9 cellular contexts compared by ENCODE assay signal in genomic region chr22:50675553-50676199, GRCh38. TPM values are rescaled to one million over a fixed set of nuclear protein-coding genes. Genes with fewer than 3 reads are reported as not detected.
DNase-seq lines count a peak whose midpoint lies in the region; ATAC-seq and TF ChIP-seq lines count a peak whose summit lies in the region.
"Had no signal": no experiment of that assay in that cellular context is flagged by ENCODE, and none has a peak within 500 bp of the region (broad histone marks: within the 10 kb centered on the region; RNA-seq: fewer than 3 reads in every experiment).

No MANE protein-coding gene starts in this region.

- peaks cover 10% of the 10 kb centered on the region for H3K36me3 Mint-ChIP-seq in WTC11

- H3K4me1 ChIP-seq in iPS-18a (ENCODE audit: control insufficient read depth, low read depth, low read length) (peaks cover 5% of the 10 kb centered on the region), gastrocnemius medialis (peaks cover 0 to under 1% of the 10 kb centered on the region in 2 donors)

- H3K9me3 ChIP-seq in iPS-18a (ENCODE audit: control insufficient read depth, low read depth, low read length): no peaks in the 10 kb centered on the region
- no peaks in the 10 kb centered on the region for H3K9me3 ChIP-seq in gastrocnemius medialis

- H3K4me3 ChIP-seq in iPS-18a (ENCODE audit: low read length): peak overlapping the region; percentile 66
- H3K4me3 ChIP-seq in gastrocnemius medialis: peak overlapping the region; percentile 35 to 49 (median 39)

- intact Hi-C loops in gastrocnemius medialis (cut with DNase I; ENCODE audit: low total_unique reads): no loop called here

- DNase-seq in GM13976 (ENCODE audit: low spot score): peak; percentile 21
- no peak for DNase-seq in WTC11 (ENCODE audit: low spot score)
- no peak for DNase-seq in gastrocnemius medialis
- no peak for DNase-seq in DMS153 treated with DMSO at 0.1 percent for 48 hours (lab: John Stamatoyannopoulos, UW; ENCODE audit: unreplicated experiment)
- no peak for DNase-seq in A172 (ENCODE audit: low spot score)
- DNase-seq: NCI-H446 treated with DMSO at 0.1 percent for 48 hours; stimulated activated naive B cell treated with anti-CD40 and anti-IgM and Interleukin-4, amounts not matched to agents 10 μg/mL and 1 μg/mL and 100 μg/mL, for 72 hours had no signal

- H3K4me1 Mint-ChIP-seq in WTC11: peaks cover 13% of the 10 kb centered on the region

- ATAC-seq in WTC11 (no peak), gastrocnemius medialis (no peak), HG02763 (IDR thresholded peaks at IDR 0.05; ENCODE audit: unreplicated experiment) (no peak)

- in situ Hi-C loops in GM13976 (cut with MboI; ENCODE audit: low sequenced_read_pairs, unreplicated experiment) (no loop called here), gastrocnemius medialis (cut with MboI; ENCODE audit: low sequenced_read_pairs in 4 of 4) (no loop called here)

- TF ChIP-seq POLR2A in gastrocnemius medialis (IDR thresholded peaks at IDR 0.05): no peak

- POLR2A ChIA-PET in WTC11 (lab: Charles Lee): no interaction called here

- H3K27ac Mint-ChIP-seq in WTC11: no peak overlapping the region
- H3K27ac Mint-ChIP-seq: stimulated activated naive B cell treated with anti-CD40 and anti-IgM and Interleukin-4, amounts not matched to agents 10 μg/mL and 1 μg/mL and 100 μg/mL, for 72 hours had no signal

- H3K27ac ChIP-seq in iPS-18a (ENCODE audit: low read length) (no peak overlapping the region), gastrocnemius medialis (no peak overlapping the region)

- H3K27me3 Mint-ChIP-seq in WTC11 (ENCODE audit: low read depth): peaks cover 41% of the 10 kb centered on the region

- peak overlapping the region; percentile 60 for H3K4me3 Mint-ChIP-seq in WTC11

- H3K9me3 Mint-ChIP-seq in WTC11: no peaks in the 10 kb centered on the region; the same call in 1 of the 2 replicates

- peaks cover 19% of the 10 kb centered on the region for H3K27me3 ChIP-seq in iPS-18a (ENCODE audit: control insufficient read depth, insufficient read depth, low read length)
- peaks cover 15 to 38% (median 29%) of the 10 kb centered on the region in 3 donors for H3K27me3 ChIP-seq in gastrocnemius medialis

- H3K36me3 ChIP-seq in iPS-18a (ENCODE audit: control insufficient read depth, low read depth, low read length) (no peaks in the 10 kb centered on the region), gastrocnemius medialis (no peaks in the 10 kb centered on the region)

- no peak overlapping the region for H3K9ac ChIP-seq in iPS-18a (ENCODE audit: low read length)

- CTCF ChIA-PET in WTC11 (lab: Charles Lee): interaction anchor here (0.6 to 3.0 kb wide), 9 partner anchors 19 to 150 kb away, joined by 3 to 22 read pairs (median 4); partner anchors contain the start of genes ARSA, SCO2 and SYCE3

- TF ChIP-seq CTCF in GM13976 (IDR thresholded peaks at IDR 0.05; ENCODE audit: borderline replicate concordance, control extremely low read depth, extremely low read depth, insufficient read depth, missing control alignments) (no peak), WTC11 (IDR thresholded peaks at IDR 0.05) (no peak), gastrocnemius medialis (IDR thresholded peaks at IDR 0.05 in 4 of 5, conservative IDR thresholded peaks at IDR 0.05 in 1 of 5) (no peak)

TF ChIP-seq in WTC11, 78 proteins besides CTCF, POLR2A, EP300 and RAD21:
- TF ChIP-seq ATF3 (CRISPR knock-in tag; conservative IDR thresholded peaks at IDR 0.05): 0 out of 2 replicates have a peak, but pooled peaks have one; percentile 8
- TF ChIP-seq ZBTB43 (CRISPR knock-in tag; IDR thresholded peaks at IDR 0.05): 0 out of 2 replicates have a peak, but pooled peaks have one; percentile 33
- TF ChIP-seq ESRRA (CRISPR knock-in tag; IDR thresholded peaks at IDR 0.05; ENCODE audit: borderline replicate concordance): no peak
- TF ChIP-seq TEAD1 (CRISPR knock-in tag; IDR thresholded peaks at IDR 0.05): no peak
- TF ChIP-seq JUN (CRISPR knock-in tag; IDR thresholded peaks at IDR 0.05): no peak
TF ChIP-seq in WTC11: peak in this region for 2.

RNA-seq across cellular contexts. Expression of gene SHANK3, which starts 3.1 kb away (rescaled TPM):
- total RNA-seq in WTC11 (2021): 9.6 to 10.5 TPM (median 9.7 TPM) in 3 replicates
- 1 to 10 TPM; 3.8 to 9.8 (median 5.1) TPM for total RNA-seq in gastrocnemius medialis
- total RNA-seq in A172 (2014; rRNA removed; shearing (Covaris generic)): 0.84 and 0.98 TPM in 2 replicates

RNA-seq across cellular contexts. Expression of gene ARSA, which starts 47.7 kb away (rescaled TPM):
- 17.7 to 18.8 TPM (median 17.8 TPM) in 3 replicates for total RNA-seq in WTC11 (2021)
- 10 to 100 TPM in 2 of 4 donors, 1 to 10 TPM in 2; 8.8 to 17.8 (median 10.2) TPM for total RNA-seq in gastrocnemius medialis
- 12.8 and 14.3 TPM in 2 replicates for total RNA-seq in A172 (2014; rRNA removed; shearing (Covaris generic))
